Comparison of ENCODE assay signal across 8 cellular contexts in genomic region chr6:33620584-33621395, GRCh38. TPM values are rescaled to one million over a fixed set of nuclear protein-coding genes. Genes with fewer than 3 reads are reported as not detected.
A peak's percentile ranks its signal among the peaks of the same experiment; 100 is the strongest.
DNase-seq lines count a peak whose midpoint lies in the region; ATAC-seq and TF ChIP-seq lines count a peak whose summit lies in the region.

Gene ITPR3 (plus strand): TSS chr6:33621322. CDS start chr6:33621603, 281 bp downstream.

- H3K36me3 ChIP-seq in muscle layer of duodenum (ENCODE audit: control insufficient read depth in 1 of 2, insufficient read depth in 2 of 2, low read length in 2 of 2) = no peaks in the 10 kb centered on the region

- H3K27ac Mint-ChIP-seq in stimulated activated memory B cell treated with anti-CD40 and anti-IgM and Interleukin-4, amounts not matched to agents 10 μg/mL and 1 μg/mL and 100 μg/mL, for 72 hours = peak within 1 kb of the TSS; percentile 85

- peak within 1 kb of the TSS; percentile 95 for H3K4me3 Mint-ChIP-seq in stimulated activated memory B cell treated with anti-CD40 and anti-IgM and Interleukin-4, amounts not matched to agents 10 μg/mL and 1 μg/mL and 100 μg/mL, for 72 hours

- no peaks in the 10 kb centered on the region for H3K27me3 Mint-ChIP-seq in stimulated activated memory B cell treated with anti-CD40 and anti-IgM and Interleukin-4, amounts not matched to agents 10 μg/mL and 1 μg/mL and 100 μg/mL, for 72 hours

- ATAC-seq in HG02840 (IDR thresholded peaks at IDR 0.05; ENCODE audit: low FRiP score, unreplicated experiment) = peak; percentile 67
- ATAC-seq in stimulated activated memory B cell treated with anti-CD40 and anti-IgM and Interleukin-4, amounts not matched to agents 10 μg/mL and 1 μg/mL and 100 μg/mL, for 72 hours = peak; percentile 92

- peaks cover 15 to 28% of the 10 kb centered on the region in 2 donors for H3K4me1 ChIP-seq in muscle layer of duodenum (ENCODE audit: control insufficient read depth in 1 of 2, insufficient read depth in 2 of 2, low read length in 2 of 2)

- H3K9me3 Mint-ChIP-seq in stimulated activated memory B cell treated with anti-CD40 and anti-IgM and Interleukin-4, amounts not matched to agents 10 μg/mL and 1 μg/mL and 100 μg/mL, for 72 hours = no peaks in the 10 kb centered on the region

- DNase-seq in NCI-H460 (ENCODE audit: extremely low read depth, low read depth) (no peak), occipital lobe (lab: John Stamatoyannopoulos, UW) (no peak)
- peak; percentile 91 for DNase-seq in activated CD8-positive, alpha-beta memory T cell treated with anti-CD3 and anti-CD28 coated beads for 24 hours

- peak within 1 kb of the TSS; percentile 89 for H3K27ac ChIP-seq in muscle layer of duodenum (ENCODE audit: low read length)

- peaks cover 47% of the 10 kb centered on the region for H3K4me1 Mint-ChIP-seq in stimulated activated memory B cell treated with anti-CD40 and anti-IgM and Interleukin-4, amounts not matched to agents 10 μg/mL and 1 μg/mL and 100 μg/mL, for 72 hours

- TF ChIP-seq POLR2A in GM15510 (IDR thresholded peaks at IDR 0.05; ENCODE audit: borderline replicate concordance, extremely low read depth, insufficient read length) = peak; percentile 78

- H3K27me3 ChIP-seq in muscle layer of duodenum (ENCODE audit: low read depth, low read length) = no peaks in the 10 kb centered on the region

- in situ Hi-C loops in endometrial microvascular endothelial cells (cut with HindIII; ENCODE audit: inconsistent ontology term, low pct_unique_long_range_greater_than_20kb, low sequenced_read_pairs) = no loop called here

- no peaks in the 10 kb centered on the region for H3K9me3 ChIP-seq in muscle layer of duodenum (ENCODE audit: control insufficient read depth in 1 of 2, low read length in 2 of 2)

- H3K4me3 ChIP-seq in muscle layer of duodenum (ENCODE audit: low read depth in 1 of 2, low read length in 2 of 2) = peak within 1 kb of the TSS; percentile 70 to 82

- H3K36me3 Mint-ChIP-seq in stimulated activated memory B cell treated with anti-CD40 and anti-IgM and Interleukin-4, amounts not matched to agents 10 μg/mL and 1 μg/mL and 100 μg/mL, for 72 hours = peaks cover 13% of the 10 kb centered on the region

RNA-seq across cellular contexts. Expression of gene ITPR3, which starts in this region (rescaled TPM):
- 31.9 and 38.9 TPM in 2 replicates for total RNA-seq in NCI-H460 (2014; rRNA removed; shearing (Covaris generic))
- polyA plus RNA-seq in NCI-H460 (2014; cell fraction: nucleus; rRNA removed) = 50.0 and 52.2 TPM in 2 replicates
- total RNA-seq in endometrial microvascular endothelial cells (ENCODE audit: inconsistent ontology term) = 56.0 TPM
- 0.78 TPM for total RNA-seq in occipital lobe

Comparison
In these comparisons a context has a peak if more than half of its experiments do, and no peak if none do; other contexts are left out.
1. RNA of gene ITPR3 (total RNA-seq): 56.0 TPM in endometrial microvascular endothelial cells (single experiment) and 31.9 to 38.9 TPM in NCI-H460; 0.78 TPM in occipital lobe (single experiment); every median in the first group is over 10 times any median in the second.